8 cellular contexts compared by ENCODE assay signal in genomic region chr1:37259019-37259418, GRCh38.
"Had no signal": no experiment of that assay in that cellular context is flagged by ENCODE, and none has a peak within 500 bp of the region (broad histone marks: within the 10 kb centered on the region; RNA-seq: fewer than 3 reads in every experiment).

No MANE protein-coding gene starts in this region.

- H3K9ac ChIP-seq: KMS-11 had no signal

- H3K27ac Mint-ChIP-seq: IgD-negative memory B cell had no signal

- FAIRE-seq: HepG2, HTR-8/SVneo had no signal

- H3K4me1 Mint-ChIP-seq: IgD-negative memory B cell had no signal

- H3K27ac ChIP-seq: HL-60, KMS-11 had no signal

- DNase-seq: IMR-90, KBM-7, KG1 had no signal

- H3K4me2 ChIP-seq: KMS-11 had no signal

- ATAC-seq: HepG2 had no signal
